ENCODE assay signal across 1 cellular context in the genomic region with DNA sequence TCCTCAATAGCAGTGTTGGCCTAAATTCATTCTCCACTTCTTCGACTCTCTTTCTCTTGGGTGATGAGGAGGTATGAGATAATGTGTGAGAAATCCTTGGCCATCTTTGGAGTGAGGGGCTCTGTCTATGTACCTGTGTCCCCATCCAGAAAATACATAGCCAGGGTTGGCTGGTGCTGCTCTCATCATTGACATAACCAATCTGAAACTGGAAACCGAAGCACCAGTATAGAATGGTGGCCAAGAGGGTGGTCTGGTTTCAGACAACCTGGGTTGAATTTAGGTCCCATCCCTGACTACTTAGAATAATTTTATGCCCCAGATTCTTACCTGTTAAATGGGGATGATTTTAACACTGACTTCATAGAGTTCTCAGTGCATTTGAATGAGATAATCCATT.
TF ChIP-seq lines count a peak whose summit lies in the region.

No MANE protein-coding gene starts in this region.

TF ChIP-seq in GM12878, 131 proteins besides CTCF, POLR2A, EP300 and RAD21:
- no peak for TF ChIP-seq MTA2 (IDR thresholded peaks at IDR 0.05; ENCODE audit: low read depth)
- no peak for TF ChIP-seq PAX5 (IDR thresholded peaks at IDR 0.05; ENCODE audit: borderline replicate concordance, low read depth, low read length)
- TF ChIP-seq CEBPB (IDR thresholded peaks at IDR 0.05; ENCODE audit: borderline replicate concordance in 1 of 2, low read depth in 2 of 2, low read length in 2 of 2), result no peak
- no peak for TF ChIP-seq RCOR1 (conservative IDR thresholded peaks at IDR 0.05; ENCODE audit: low read depth, low read length)
- no peak for TF ChIP-seq ETV6 (conservative IDR thresholded peaks at IDR 0.05 in 1 of 2, IDR thresholded peaks at IDR 0.05 in 1 of 2; ENCODE audit: borderline replicate concordance in 1 of 2, low read depth in 1 of 2)
- TF ChIP-seq MEF2A (IDR thresholded peaks at IDR 0.05; ENCODE audit: insufficient read depth, low read depth, low read length), result no peak
TF ChIP-seq in GM12878: peak in this region for 0.
